10 cellular contexts compared by ENCODE assay signal in the genomic region with DNA sequence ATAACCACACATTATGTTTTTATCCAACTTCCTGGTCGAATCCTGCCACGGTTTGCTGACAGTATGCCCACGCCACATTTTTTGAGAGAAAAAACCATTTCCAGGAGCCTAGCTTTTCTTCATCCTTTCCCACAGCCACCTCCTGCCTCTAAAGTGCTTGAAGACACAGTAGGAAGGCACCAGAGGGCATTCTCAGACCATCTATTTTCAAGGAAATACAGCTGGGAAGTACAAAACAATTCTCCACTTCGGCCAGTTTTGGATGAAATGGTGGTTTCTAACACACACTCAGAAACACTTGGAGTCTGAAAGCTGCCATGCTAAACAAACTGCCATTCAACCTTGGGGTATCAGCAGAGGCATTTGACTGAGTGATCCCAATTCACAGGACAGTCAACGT.
DNase-seq lines count a peak whose midpoint lies in the region; ATAC-seq and TF ChIP-seq lines count a peak whose summit lies in the region.
"Had no signal": no experiment of that assay in that cellular context is flagged by ENCODE, and none has a peak within 500 bp of the region (broad histone marks: within the 10 kb centered on the region; RNA-seq: fewer than 3 reads in every experiment).

No MANE protein-coding gene starts in this region.

- H3K36me3 ChIP-seq in IMR-90 (ENCODE audit: control insufficient read depth, insufficient read depth, low read length) = no peaks in the 10 kb centered on the region
- H3K36me3 ChIP-seq in effector memory CD4-positive, alpha-beta T cell (ENCODE audit: control insufficient read depth, insufficient read depth, low read length) = no peaks in the 10 kb centered on the region

- H3K36me3 Mint-ChIP-seq in effector memory CD8-positive, alpha-beta T cell (ENCODE audit: insufficient read depth) = no peaks in the 10 kb centered on the region
- H3K36me3 Mint-ChIP-seq in T-helper 17 cell (ENCODE audit: low read depth) = no peaks in the 10 kb centered on the region

- peak; percentile 77 for TF ChIP-seq RAD21 in IMR-90 (IDR thresholded peaks at IDR 0.05; ENCODE audit: low read length)

- H3K27me3 Mint-ChIP-seq in effector memory CD8-positive, alpha-beta T cell = peaks cover 15 to 27% of the 10 kb centered on the region in 2 donors
- peaks cover 17% of the 10 kb centered on the region for H3K27me3 Mint-ChIP-seq in T-helper 17 cell

- H2BK15ac ChIP-seq in IMR-90 (ENCODE audit: low read depth, low read length) = peak overlapping the region; percentile 49; the same call in 1 of the 3 replicates

- no peaks in the 10 kb centered on the region for H3K79me1 ChIP-seq in IMR-90 (ENCODE audit: low read depth in 1 of 2, low read length in 2 of 2)

- H3K18ac ChIP-seq in IMR-90 (ENCODE audit: low read depth, low read length) = no peak overlapping the region

- no peaks in the 10 kb centered on the region for H4K20me1 ChIP-seq in IMR-90 (ENCODE audit: insufficient read depth, low read length)

- no peak overlapping the region for H3K4me3 Mint-ChIP-seq in effector memory CD8-positive, alpha-beta T cell
- H3K4me3 Mint-ChIP-seq in T-helper 17 cell = no peak overlapping the region
- H3K4me3 Mint-ChIP-seq: dendritic cell treated with granulocyte-macrophage colony-stimulating factor and Interleukin-4, amounts not matched to agents 40 ng/mL and 50 ng/mL, for 4 days had no signal

- H3K9me3 Mint-ChIP-seq in effector memory CD8-positive, alpha-beta T cell = no peaks in the 10 kb centered on the region
- H3K9me3 Mint-ChIP-seq: dendritic cell treated with granulocyte-macrophage colony-stimulating factor and Interleukin-4, amounts not matched to agents 40 ng/mL and 50 ng/mL, for 4 days had no signal

- H2BK120ac ChIP-seq in IMR-90 (ENCODE audit: low read depth, low read length) = peak overlapping the region; percentile 85; the same call in 1 of the 2 replicates

- no peak; the same call in 1 of the 2 replicates for TF ChIP-seq POLR2A in IMR-90 (IDR thresholded peaks at IDR 0.05; ENCODE audit: low read depth, low read length)

- POLR2A ChIA-PET in AG04450 (lab: Yijun Ruan, JAX) (no interaction called here), IMR-90 (lab: Charles Lee; ENCODE audit: unreplicated experiment) (no interaction called here)

- no peak overlapping the region for H3K56ac ChIP-seq in IMR-90 (ENCODE audit: extremely low read depth, insufficient read depth, low read length)

- peak overlapping the region; percentile 33; the same call in 1 of the 2 replicates for H3K14ac ChIP-seq in IMR-90 (replicated peaks; ENCODE audit: low read depth, low read length)

- H3K27ac Mint-ChIP-seq in effector memory CD8-positive, alpha-beta T cell = no peak overlapping the region
- no peak overlapping the region for H3K27ac Mint-ChIP-seq in T-helper 17 cell

- peak overlapping the region in 1 of 2 experiments; percentile 41; a peak in 1 of 4 replicates for H4K8ac ChIP-seq in IMR-90 (ENCODE audit: low read depth in 2 of 2, low read length in 2 of 2)

- H3K9ac ChIP-seq in IMR-90 (ENCODE audit: low read depth, low read length) = no peak overlapping the region

- peak overlapping the region; percentile 69 for H2AFZ ChIP-seq in IMR-90 (replicated peaks; ENCODE audit: low read length, poor library complexity)

- H3K4me1 Mint-ChIP-seq in effector memory CD8-positive, alpha-beta T cell (ENCODE audit: low read depth in 2 of 2) = peaks cover 0 to 3% of the 10 kb centered on the region in 2 donors
- H3K4me1 Mint-ChIP-seq in T-helper 17 cell = peaks cover 12% of the 10 kb centered on the region

- intact Hi-C loops in IMR-90 (cut with micrococcal nuclease) = no loop called here

- no peak overlapping the region for H2BK5ac ChIP-seq in IMR-90 (ENCODE audit: low read depth, low read length, poor library complexity, severe bottlenecking)

- DNase-seq in AG04450 (ENCODE audit: low read depth, low spot score) (no peak), IMR-90 (peak; percentile 71), astrocyte of the spinal cord (ENCODE audit: low read depth, low spot score) (peak; percentile 85), kidney tubule cell (ENCODE audit: low spot score) (peak; percentile 63), T-helper 17 cell (no peak), T-helper 1 cell (no peak)
- DNase-seq in effector memory CD8-positive, alpha-beta T cell = no peak
- DNase-seq in effector memory CD4-positive, alpha-beta T cell = no peak
- DNase-seq: stimulated activated CD4-positive, alpha-beta T cell treated with anti-CD3 and anti-CD28 coated beads, Interleukin-4, amount 100 ng/mL, for 4 hours had no signal

- peak overlapping the region; percentile 31; the same call in 1 of the 2 replicates for H4K91ac ChIP-seq in IMR-90 (ENCODE audit: insufficient read depth, low read depth, low read length)

- H3K4me3 ChIP-seq in AG04450 (ENCODE audit: low read depth, low read length) = no peak overlapping the region
- H3K4me3 ChIP-seq in IMR-90 (ENCODE audit: insufficient read depth, low read depth, low read length) = no peak overlapping the region
- H3K4me3 ChIP-seq in astrocyte of the spinal cord (ENCODE audit: low read depth, low read length) = no peak overlapping the region
- no peak overlapping the region for H3K4me3 ChIP-seq in effector memory CD4-positive, alpha-beta T cell (ENCODE audit: insufficient read depth, low read depth, low read length, poor library complexity, severe bottlenecking)

- no TSS peak for BruUV-seq in IMR-90 (replicated peaks; lab: Mats Ljungman, UMichigan)

- peak overlapping the region; percentile 61; the same call in 1 of the 2 replicates for H2BK20ac ChIP-seq in IMR-90 (ENCODE audit: low read depth, low read length)

- in situ Hi-C loops in IMR-90 (cut with MboI; ENCODE audit: low sequenced_read_pairs) (loop anchor here (10.0 to 25.0 kb wide), 3 partner anchors 280 to 698 kb away; no protein-coding TSS in a partner anchor), astrocyte of the spinal cord (cut with HindIII; ENCODE audit: low sequenced_read_pairs) (no loop called here)

- no peak overlapping the region for H3K4me2 ChIP-seq in IMR-90 (ENCODE audit: low read depth, low read length)

- CTCF ChIA-PET in AG04450 (lab: Charles Lee) (interaction anchor here (0.6 to 5.1 kb wide), 22 partner anchors 12 to 1218 kb away, joined by 3 to 24 read pairs (median 4); no protein-coding TSS in a partner anchor), IMR-90 (lab: Yijun Ruan, JAX) (interaction anchor here (0.7 to 2.4 kb wide), 8 partner anchors 13 to 286 kb away, joined by 3 to 7 read pairs (median 3); no protein-coding TSS in a partner anchor)

- ATAC-seq in IMR-90 (ENCODE audit: low read depth) (peak; percentile 83), T-helper 17 cell (no peak)
- ATAC-seq in effector memory CD8-positive, alpha-beta T cell (replicated peaks) = no peak

- peak overlapping the region; percentile 21; the same call in 1 of the 2 replicates for H4K5ac ChIP-seq in IMR-90 (ENCODE audit: low read depth, low read length)

- TF ChIP-seq CTCF in AG04450 (IDR thresholded peaks at IDR 0.05; ENCODE audit: low read depth, low read length) (peak; percentile 59), IMR-90 (conservative IDR thresholded peaks at IDR 0.05; ENCODE audit: low read depth, low read length) (peak; percentile 70), astrocyte of the spinal cord (IDR thresholded peaks at IDR 0.05; ENCODE audit: low read depth, low read length) (peak; percentile 63)

- no peaks in the 10 kb centered on the region for H3K4me1 ChIP-seq in IMR-90 (ENCODE audit: control insufficient read depth, insufficient read depth, low read length)
- peaks cover 3% of the 10 kb centered on the region for H3K4me1 ChIP-seq in effector memory CD4-positive, alpha-beta T cell (ENCODE audit: control insufficient read depth, insufficient read depth, low read length, poor library complexity, severe bottlenecking)

- dilution Hi-C loops in IMR-90 (cut with HindIII; ENCODE audit: low sequenced_read_pairs, unreplicated experiment) = no loop called here

- H3K23ac ChIP-seq in IMR-90 (ENCODE audit: low read depth, low read length) = no peak overlapping the region

- no peak overlapping the region for H2AK5ac ChIP-seq in IMR-90 (ENCODE audit: low read depth, low read length)

- WGBS in IMR-90 (ENCODE audit: extremely low coverage in 2 of 2, insufficient read length in 1 of 2), 2 experiments = 20% methylated on average over 1 of the region's 5 CpGs; no CpG with 5 or more reads in 1 of the 2 experiments

- no peaks in the 10 kb centered on the region for H3K9me1 ChIP-seq in IMR-90 (ENCODE audit: insufficient read depth, low read length)

- H3K27ac ChIP-seq in AG04450 (ENCODE audit: low read depth, low read length) (no peak overlapping the region), IMR-90 (ENCODE audit: insufficient read depth, low read length) (no peak overlapping the region)
- H3K27ac ChIP-seq in effector memory CD4-positive, alpha-beta T cell (ENCODE audit: insufficient read depth, low read length, poor library complexity, severe bottlenecking) = no peak overlapping the region

- peak overlapping the region; percentile 29 for H2AK9ac ChIP-seq in IMR-90 (replicated peaks; ENCODE audit: low read depth, low read length, poor library complexity)

- peak overlapping the region; percentile 43; the same call in 1 of the 2 replicates for H3K4ac ChIP-seq in IMR-90 (ENCODE audit: low read depth, low read length)

- no peaks in the 10 kb centered on the region for H3K9me3 ChIP-seq in AG04450 (ENCODE audit: control insufficient read depth, insufficient read depth, low read length)
- H3K9me3 ChIP-seq in IMR-90 (ENCODE audit: control insufficient read depth, insufficient read depth, low read length) = no peaks in the 10 kb centered on the region
- H3K9me3 ChIP-seq in T-helper 17 cell (ENCODE audit: control insufficient read depth, low read length, poor library complexity, severe bottlenecking) = no peaks in the 10 kb centered on the region
- H3K9me3 ChIP-seq in effector memory CD4-positive, alpha-beta T cell (ENCODE audit: control insufficient read depth, low read length) = no peaks in the 10 kb centered on the region

- H3K27me3 ChIP-seq in AG04450 (ENCODE audit: control insufficient read depth, insufficient read depth, low read length) = no peaks in the 10 kb centered on the region
- H3K27me3 ChIP-seq in IMR-90 (ENCODE audit: control insufficient read depth, insufficient read depth, low read length) = no peaks in the 10 kb centered on the region
- no peaks in the 10 kb centered on the region for H3K27me3 ChIP-seq in effector memory CD4-positive, alpha-beta T cell (replicated peaks; ENCODE audit: control insufficient read depth, insufficient read depth, low read length, poor library complexity, severe bottlenecking)

TF ChIP-seq in IMR-90, 13 proteins besides CTCF, POLR2A, EP300 and RAD21:
- TF ChIP-seq CEBPB (IDR thresholded peaks at IDR 0.05; ENCODE audit: low read depth, low read length) = no peak
- no peak for TF ChIP-seq MAZ (IDR thresholded peaks at IDR 0.05; ENCODE audit: borderline replicate concordance, low read depth, low read length)
- peak; percentile 76 for TF ChIP-seq SMC3 (IDR thresholded peaks at IDR 0.05; ENCODE audit: low read depth, low read length)
TF ChIP-seq in IMR-90: peak in this region for 1.

Comparison
In these comparisons a context has a peak if more than half of its experiments do, and no peak if none do; other contexts are left out.
1. DNase-seq: peak in IMR-90 (single experiment), astrocyte of the spinal cord (single experiment) and kidney tubule cell (single experiment); none in AG04450 (single experiment), effector memory CD8-positive, alpha-beta T cell (0 of 3), T-helper 17 cell (0 of 3), effector memory CD4-positive, alpha-beta T cell (0 of 3) and T-helper 1 cell (0 of 5).
2. Peak in every context shown above with its lines, with median percentiles within 50 percentile points of each other: CTCF ChIP-seq.